ENCODE assay signal across 10 cellular contexts in the genomic region with DNA sequence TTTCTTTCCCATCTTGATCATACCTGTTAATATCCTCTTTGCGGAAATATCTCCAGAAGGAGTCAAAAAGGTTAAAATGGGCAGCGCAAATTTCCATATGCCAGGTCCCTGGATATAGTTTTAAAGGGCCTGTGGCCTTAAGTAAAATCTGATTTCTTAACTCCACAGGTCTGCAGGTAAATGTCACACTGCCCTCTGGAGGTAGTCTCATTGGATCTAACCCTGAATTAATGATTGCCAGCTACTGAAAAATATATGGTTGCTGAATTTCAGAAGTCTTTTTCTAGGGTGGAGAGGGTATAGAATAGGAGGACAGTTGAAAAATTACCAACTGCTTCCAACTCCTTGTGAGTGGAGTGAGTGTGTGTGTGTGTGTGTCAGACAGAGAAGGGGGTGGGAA. TPM values are rescaled to one million over a fixed set of nuclear protein-coding genes. Genes with fewer than 3 reads are reported as not detected.
A peak's percentile ranks its signal among the peaks of the same experiment; 100 is the strongest.
DNase-seq lines count a peak whose midpoint lies in the region; ATAC-seq and TF ChIP-seq lines count a peak whose summit lies in the region.
"Had no signal": no experiment of that assay in that cellular context is flagged by ENCODE, and none has a peak within 500 bp of the region (broad histone marks: within the 10 kb centered on the region; RNA-seq: fewer than 3 reads in every experiment).

No MANE protein-coding gene starts in this region.

- no peak for ATAC-seq in GM18861 (IDR thresholded peaks at IDR 0.05; ENCODE audit: unreplicated experiment)

- H3K27me3 Mint-ChIP-seq in HFFc6 (ENCODE audit: insufficient read depth) (no peaks in the 10 kb centered on the region), mesothelial cell of epicardium (ENCODE audit: low read depth) (no peaks in the 10 kb centered on the region)

- no peaks in the 10 kb centered on the region for H3K27me3 ChIP-seq in kidney epithelial cell (ENCODE audit: control insufficient read depth, insufficient read depth, low read length)

- peaks cover 54% of the 10 kb centered on the region for H3K36me3 Mint-ChIP-seq in HFFc6 (ENCODE audit: low read depth)
- peaks cover 44% of the 10 kb centered on the region for H3K36me3 Mint-ChIP-seq in mesothelial cell of epicardium

- H3K4me3 ChIP-seq in kidney epithelial cell (ENCODE audit: low read depth, low read length) = no peak overlapping the region

- peak; percentile 8 for TF ChIP-seq CTCF in AG09319 (IDR thresholded peaks at IDR 0.05; ENCODE audit: low read depth, low read length)
- peak; percentile 69 for TF ChIP-seq CTCF in HFFc6 (IDR thresholded peaks at IDR 0.05)
- peak; percentile 51 for TF ChIP-seq CTCF in kidney epithelial cell (IDR thresholded peaks at IDR 0.05; ENCODE audit: insufficient read depth, low read length, poor library complexity, severe bottlenecking)
- TF ChIP-seq CTCF in mesothelial cell of epicardium (IDR thresholded peaks at IDR 0.05; ENCODE audit: unreplicated experiment) = no peak

- H3K27ac Mint-ChIP-seq in HFFc6 (peak overlapping the region; percentile 94), mesothelial cell of epicardium (no peak overlapping the region)
- H3K27ac Mint-ChIP-seq: CD8-positive, alpha-beta memory T cell had no signal

- H3K36me3 ChIP-seq in kidney epithelial cell (ENCODE audit: control insufficient read depth, insufficient read depth, low read length) = no peaks in the 10 kb centered on the region

- H3K4me3 Mint-ChIP-seq in HFFc6 = peak overlapping the region; percentile 81
- no peak overlapping the region for H3K4me3 Mint-ChIP-seq in mesothelial cell of epicardium
- H3K4me3 Mint-ChIP-seq: CD8-positive, alpha-beta memory T cell had no signal

- DNase-seq in AG09319 (ENCODE audit: extremely low read depth, low read depth) = no peak
- DNase-seq in HFFc6 = peak; percentile 12
- DNase-seq in amniotic epithelial cell (ENCODE audit: low read depth) = peak; percentile 31
- DNase-seq in kidney epithelial cell (ENCODE audit: low read depth) = peak; percentile 37
- DNase-seq in mesothelial cell of epicardium (ENCODE audit: low spot score in 2 of 2, unreplicated experiment in 2 of 2) = no peak
- DNase-seq in DMS153 treated with DMSO at 0.1 percent for 48 hours (lab: John Stamatoyannopoulos, UW; ENCODE audit: unreplicated experiment) = no peak
- DNase-seq in NK-92 treated with Interleukin-12 subunit alpha and Interleukin-12 subunit beta, amount 100 ng/mL, for 24 hours (lab: John Stamatoyannopoulos, UW) = no peak
- DNase-seq: CD8-positive, alpha-beta memory T cell; NCI-H1105 treated with DMSO at 0.1 percent for 48 hours had no signal

- H3K4me1 Mint-ChIP-seq in HFFc6 (ENCODE audit: low read depth) = peaks cover 98% of the 10 kb centered on the region
- peaks cover 20% of the 10 kb centered on the region for H3K4me1 Mint-ChIP-seq in mesothelial cell of epicardium
- H3K4me1 Mint-ChIP-seq: CD8-positive, alpha-beta memory T cell had no signal

- peaks cover 27% of the 10 kb centered on the region for H3K9me3 Mint-ChIP-seq in HFFc6
- H3K9me3 Mint-ChIP-seq in mesothelial cell of epicardium = peaks cover 32% of the 10 kb centered on the region

RNA-seq across cellular contexts. Expression of a gene that starts 8.5 kb away (rescaled TPM):
- 100 to 1,000 TPM in 5 of 6 experiments, 10 to 100 TPM in 1; 85.0 to 174 (median 153) TPM for total RNA-seq in HFFc6 (2021; fragmentation: NEBNext Ultra II Directional; extraction: Animal tissue kit (Norgen Biotek cat#: 25700))
- total RNA-seq in kidney epithelial cell = 20.3 and 22.6 TPM in 2 replicates
- 110 to 113 TPM (median 111 TPM) in 3 replicates for total RNA-seq in mesothelial cell of epicardium
- total RNA-seq: CD8-positive, alpha-beta memory T cell had no signal

Comparison
In these comparisons a context has a peak if more than half of its experiments do, and no peak if none do; other contexts are left out.
1. DNase-seq: peak in HFFc6 (single experiment), amniotic epithelial cell (single experiment) and kidney epithelial cell (single experiment); none in AG09319 (single experiment), mesothelial cell of epicardium (0 of 2), DMS153 treated with DMSO at 0.1 percent for 48 hours (single experiment) and NK-92 treated with Interleukin-12 subunit alpha and Interleukin-12 subunit beta, amount 100 ng/mL, for 24 hours (single experiment).